ENCODE assay signal across 9 cellular contexts in the genomic region with DNA sequence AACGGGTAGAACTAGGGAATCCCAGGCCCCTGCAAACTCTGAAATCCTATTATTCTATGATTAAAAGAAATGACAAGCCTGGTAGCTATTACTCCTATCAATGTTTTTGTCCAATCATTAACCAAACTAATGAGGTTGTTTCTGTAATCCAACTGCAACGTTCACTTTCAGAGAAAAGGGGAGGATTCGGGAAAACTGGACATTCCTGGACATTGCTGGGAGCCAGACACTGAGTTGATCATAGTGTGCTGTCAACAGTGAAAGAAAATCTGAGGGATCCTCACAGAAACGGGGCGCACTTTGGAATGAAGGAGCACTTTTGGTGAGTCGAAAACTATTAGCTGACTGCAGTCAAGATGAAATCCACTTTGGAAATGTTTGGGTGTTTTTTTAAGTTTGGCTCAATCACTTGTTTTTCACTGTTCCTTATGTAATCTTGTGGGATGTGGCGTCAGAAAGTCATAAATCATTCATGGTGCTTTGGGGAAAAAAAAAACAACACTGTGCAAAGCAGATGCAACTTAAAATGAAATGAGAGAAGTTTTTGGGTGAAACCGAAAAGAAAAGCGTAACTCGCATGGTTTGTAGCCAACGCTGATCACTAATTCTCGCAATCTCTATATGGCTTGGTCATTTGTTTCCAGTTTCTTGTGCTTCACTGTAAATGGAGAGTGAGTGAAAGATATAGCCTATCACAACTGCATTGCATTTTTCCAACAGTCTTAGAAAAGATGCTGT. TPM values are rescaled to one million over a fixed set of nuclear protein-coding genes. Genes with fewer than 3 reads are reported as not detected.
DNase-seq lines count a peak whose midpoint lies in the region; ATAC-seq and TF ChIP-seq lines count a peak whose summit lies in the region.
"Had no signal": no experiment of that assay in that cellular context is flagged by ENCODE, and none has a peak within 500 bp of the region (broad histone marks: within the 10 kb centered on the region; RNA-seq: fewer than 3 reads in every experiment).

No MANE protein-coding gene starts in this region.

- H3K27me3 ChIP-seq in mammary epithelial cell (ENCODE audit: insufficient read depth, low read length) (no peaks in the 10 kb centered on the region), spleen (replicated peaks in 1 of 7) (peaks cover 0 to 40% (median 0%) of the 10 kb centered on the region in 7 donors)

- H3K36me3 ChIP-seq in mammary epithelial cell (ENCODE audit: insufficient read depth, low read length) (no peaks in the 10 kb centered on the region), spleen (no peaks in the 10 kb centered on the region)

- H3K27ac Mint-ChIP-seq in activated CD4-positive, alpha-beta T cell treated with anti-CD3 and anti-CD28 coated beads, Interleukin-2, amount 10 ng/mL, durations not matched to agents 7 days and 5 days: no peak overlapping the region
- H3K27ac Mint-ChIP-seq in activated CD4-positive, alpha-beta memory T cell treated with anti-CD3 and anti-CD28 coated beads, Interleukin-2, amount 10 ng/mL, durations not matched to agents 7 days and 5 days: no peak overlapping the region

- peak overlapping the region; percentile 2 for H2AFZ ChIP-seq in mammary epithelial cell (ENCODE audit: low read depth, low read length)

- in situ Hi-C loops in mammary epithelial cell (cut with MboI; ENCODE audit: low sequenced_read_pairs in 2 of 2): no loop called here

- no peaks in the 10 kb centered on the region for H3K4me1 ChIP-seq in mammary epithelial cell (ENCODE audit: insufficient read depth, low read length)
- no peaks in the 10 kb centered on the region for H3K4me1 ChIP-seq in spleen

- intact Hi-C loops in mammary epithelial cell (cut with micrococcal nuclease) (no loop called here), spleen (cut with DNase I; ENCODE audit: low total_unique reads) (no loop called here)

- CTCF ChIA-PET in mammary epithelial cell (lab: Charles Lee; ENCODE audit: low non-redundant PET): no interaction called here
- CTCF ChIA-PET in activated CD4-positive, alpha-beta T cell treated with anti-CD3 and anti-CD28 coated beads, Interleukin-2, amount 10 ng/mL, durations not matched to agents 7 days and 5 days (lab: Charles Lee): no interaction called here
- CTCF ChIA-PET in activated CD4-positive, alpha-beta memory T cell treated with anti-CD3 and anti-CD28 coated beads, Interleukin-2, amount 10 ng/mL, durations not matched to agents 7 days and 5 days (lab: Charles Lee): no interaction called here

- H3K4me1 Mint-ChIP-seq in activated CD4-positive, alpha-beta T cell treated with anti-CD3 and anti-CD28 coated beads, Interleukin-2, amount 10 ng/mL, durations not matched to agents 7 days and 5 days: peaks cover 5% of the 10 kb centered on the region
- H3K4me1 Mint-ChIP-seq in activated CD4-positive, alpha-beta memory T cell treated with anti-CD3 and anti-CD28 coated beads, Interleukin-2, amount 10 ng/mL, durations not matched to agents 7 days and 5 days: no peaks in the 10 kb centered on the region

- no peak overlapping the region for H3K4me2 ChIP-seq in mammary epithelial cell (ENCODE audit: insufficient read depth, low read depth, low read length)

- no peaks in the 10 kb centered on the region for H3K36me3 Mint-ChIP-seq in activated CD4-positive, alpha-beta T cell treated with anti-CD3 and anti-CD28 coated beads, Interleukin-2, amount 10 ng/mL, durations not matched to agents 7 days and 5 days (ENCODE audit: low read depth)
- H3K36me3 Mint-ChIP-seq in activated CD4-positive, alpha-beta memory T cell treated with anti-CD3 and anti-CD28 coated beads, Interleukin-2, amount 10 ng/mL, durations not matched to agents 7 days and 5 days (ENCODE audit: low read depth): no peaks in the 10 kb centered on the region

- peaks cover 38% of the 10 kb centered on the region for H3K27me3 Mint-ChIP-seq in activated CD4-positive, alpha-beta T cell treated with anti-CD3 and anti-CD28 coated beads, Interleukin-2, amount 10 ng/mL, durations not matched to agents 7 days and 5 days
- H3K27me3 Mint-ChIP-seq in activated CD4-positive, alpha-beta memory T cell treated with anti-CD3 and anti-CD28 coated beads, Interleukin-2, amount 10 ng/mL, durations not matched to agents 7 days and 5 days: peaks cover 41% of the 10 kb centered on the region

- no peak overlapping the region for H3K4me3 ChIP-seq in mammary epithelial cell (replicated peaks in 1 of 3; ENCODE audit: insufficient read depth in 1 of 3, low read depth in 2 of 3, low read length in 3 of 3)
- peak overlapping the region in 2 of 8 donors; percentile 20 to 29 for H3K4me3 ChIP-seq in spleen

- H3K79me2 ChIP-seq in mammary epithelial cell (ENCODE audit: insufficient read depth, low read length): no peaks in the 10 kb centered on the region

- DNase-seq in mammary epithelial cell: no peak
- DNase-seq in spleen: no peak
- no peak for DNase-seq in NCI-H82 (lab: John Stamatoyannopoulos, UW)
- DNase-seq in activated CD4-positive, alpha-beta T cell treated with anti-CD3 and anti-CD28 coated beads, Interleukin-2, amount 10 ng/mL, durations not matched to agents 7 days and 5 days: no peak
- DNase-seq in activated CD4-positive, alpha-beta memory T cell treated with anti-CD3 and anti-CD28 coated beads, Interleukin-2, amount 10 ng/mL, durations not matched to agents 7 days and 5 days: no peak
- DNase-seq in NCI-H1436 treated with DMSO at 0.1 percent for 48 hours (lab: John Stamatoyannopoulos, UW): no peak
- DNase-seq: glutamatergic neuron had no signal

- TF ChIP-seq CTCF in mammary epithelial cell (conservative IDR thresholded peaks at IDR 0.05 in 1 of 2, IDR thresholded peaks at IDR 0.05 in 1 of 2; ENCODE audit: extremely low read depth in 1 of 2, insufficient read depth in 1 of 2, low read depth in 1 of 2, low read length in 2 of 2) (no peak), spleen (IDR thresholded peaks at IDR 0.05 in 8 of 11, conservative IDR thresholded peaks at IDR 0.05 in 3 of 11) (no peak)

- no peak overlapping the region for H3K27ac ChIP-seq in mammary epithelial cell (ENCODE audit: insufficient read depth, low read depth, low read length)
- H3K27ac ChIP-seq in spleen: peak overlapping the region in 7 of 8 donors; percentile 17 to 68 (median 47)

- BruUV-seq in mammary epithelial cell (replicated peaks; lab: Mats Ljungman, UMichigan): no TSS peak

- TF ChIP-seq POLR2A in spleen (IDR thresholded peaks at IDR 0.05): no peak

- H3K9me3 Mint-ChIP-seq in activated CD4-positive, alpha-beta T cell treated with anti-CD3 and anti-CD28 coated beads, Interleukin-2, amount 10 ng/mL, durations not matched to agents 7 days and 5 days: no peaks in the 10 kb centered on the region
- no peaks in the 10 kb centered on the region for H3K9me3 Mint-ChIP-seq in activated CD4-positive, alpha-beta memory T cell treated with anti-CD3 and anti-CD28 coated beads, Interleukin-2, amount 10 ng/mL, durations not matched to agents 7 days and 5 days

- H3K9ac ChIP-seq in mammary epithelial cell (ENCODE audit: insufficient read depth, low read length): no peak overlapping the region

- peak; percentile 64 for ATAC-seq in GM19328 (IDR thresholded peaks at IDR 0.05; ENCODE audit: unreplicated experiment)
- peak; percentile 85 for ATAC-seq in HG02973 (IDR thresholded peaks at IDR 0.05; ENCODE audit: unreplicated experiment)

- no peaks in the 10 kb centered on the region for H3K9me3 ChIP-seq in mammary epithelial cell (replicated peaks; ENCODE audit: insufficient read depth, low read length)
- no peaks in the 10 kb centered on the region for H3K9me3 ChIP-seq in spleen

- no peaks in the 10 kb centered on the region for H4K20me1 ChIP-seq in mammary epithelial cell (ENCODE audit: insufficient read depth, low read length)

- dilution Hi-C loops in mammary epithelial cell (cut with HindIII; ENCODE audit: low sequenced_read_pairs): no loop called here

- POLR2A ChIA-PET in activated CD4-positive, alpha-beta T cell treated with anti-CD3 and anti-CD28 coated beads, Interleukin-2, amount 10 ng/mL, durations not matched to agents 7 days and 5 days (lab: Charles Lee): no interaction called here
- POLR2A ChIA-PET in activated CD4-positive, alpha-beta memory T cell treated with anti-CD3 and anti-CD28 coated beads, Interleukin-2, amount 10 ng/mL, durations not matched to agents 7 days and 5 days (lab: Charles Lee): no interaction called here

- no peak overlapping the region for H3K4me3 Mint-ChIP-seq in activated CD4-positive, alpha-beta T cell treated with anti-CD3 and anti-CD28 coated beads, Interleukin-2, amount 10 ng/mL, durations not matched to agents 7 days and 5 days
- no peak overlapping the region for H3K4me3 Mint-ChIP-seq in activated CD4-positive, alpha-beta memory T cell treated with anti-CD3 and anti-CD28 coated beads, Interleukin-2, amount 10 ng/mL, durations not matched to agents 7 days and 5 days

- WGBS in mammary epithelial cell (ENCODE audit: low coverage, missing lambda C conversion rate): 65% methylated on average over 12 of the region's 12 CpGs
- WGBS in spleen, 5 donors: 37 to 49% (median 46%) methylated on average over 12 of the region's 12 CpGs

RNA-seq across cellular contexts. Expression of a gene that starts 51.2 kb away (rescaled TPM):
- total RNA-seq in mammary epithelial cell (under 1 TPM; 0.67 to 0.80 TPM), spleen (10 to 100 TPM in 5 of 7 donors, 1 to 10 TPM in 2; 6.9 to 39.6 (median 13.8) TPM)
- polyA plus RNA-seq in mammary epithelial cell (0.77 TPM), spleen (1 to 10 TPM in 2 of 3 donors, under 1 TPM in 1; 0.65 to 4.3 (median 1.3) TPM)
- polyA minus RNA-seq in mammary epithelial cell: 5.4 TPM
- total RNA-seq in activated CD4-positive, alpha-beta T cell treated with anti-CD3 and anti-CD28 coated beads, Interleukin-2, amount 10 ng/mL, durations not matched to agents 7 days and 5 days: not detected
- total RNA-seq in activated CD4-positive, alpha-beta memory T cell treated with anti-CD3 and anti-CD28 coated beads, Interleukin-2, amount 10 ng/mL, durations not matched to agents 7 days and 5 days: not detected

Comparison
In these comparisons a context has a peak if more than half of its experiments do, and no peak if none do; other contexts are left out.
1. RNA of a gene that starts 51.2 kb away (total RNA-seq): 6.9 to 39.6 TPM in spleen; 0.67 to 0.80 TPM in mammary epithelial cell, not detected in activated CD4-positive, alpha-beta memory T cell treated with anti-CD3 and anti-CD28 coated beads, Interleukin-2, amount 10 ng/mL, durations not matched to agents 7 days and 5 days and not detected in activated CD4-positive, alpha-beta T cell treated with anti-CD3 and anti-CD28 coated beads, Interleukin-2, amount 10 ng/mL, durations not matched to agents 7 days and 5 days; every median in the first group is over 4 times any median in the second.